In genomic region chr2:239608723-239609122, GRCh38 we compare ENCODE assay signal across 12 cellular contexts.
"Had no signal": no experiment of that assay in that cellular context is flagged by ENCODE, and none has a peak within 500 bp of the region (broad histone marks: within the 10 kb centered on the region; RNA-seq: fewer than 3 reads in every experiment).

No MANE protein-coding gene starts in this region.

- H3K4me1 Mint-ChIP-seq: activated naive CD8-positive, alpha-beta T cell treated with anti-CD3 and anti-CD28 coated beads for 36 hours; stimulated activated naive B cell treated with anti-CD40 and anti-IgM and Interleukin-4, amounts not matched to agents 10 μg/mL and 1 μg/mL and 100 μg/mL, for 72 hours had no signal

- H3K27ac ChIP-seq: ovary, psoas muscle, right lobe of liver, thoracic aorta, WERI-Rb-1 had no signal

- H3K4me2 ChIP-seq: smooth muscle cell had no signal

- H3K4me1 ChIP-seq: psoas muscle, right lobe of liver had no signal

- H3K4me3 Mint-ChIP-seq: activated naive CD8-positive, alpha-beta T cell treated with anti-CD3 and anti-CD28 coated beads for 36 hours; stimulated activated naive B cell treated with anti-CD40 and anti-IgM and Interleukin-4, amounts not matched to agents 10 μg/mL and 1 μg/mL and 100 μg/mL, for 72 hours had no signal

- H3K9me3 ChIP-seq: ovary, psoas muscle, right lobe of liver, thoracic aorta had no signal

- DNase-seq: activated CD4-positive, alpha-beta T cell treated with anti-CD3 and anti-CD28 coated beads for 1 hour; activated naive CD4-positive, alpha-beta T cell; activated naive CD8-positive, alpha-beta T cell treated with anti-CD3 and anti-CD28 coated beads for 36 hours; amniotic stem cell; ovary; psoas muscle; stimulated activated CD4-positive, alpha-beta T cell treated with anti-CD3 and anti-CD28 coated beads, Interleukin-4, amount 100 ng/mL, for 4 hours; stimulated activated naive B cell treated with anti-CD40 and anti-IgM and Interleukin-4, amounts not matched to agents 10 μg/mL and 1 μg/mL and 100 μg/mL, for 72 hours; WERI-Rb-1 had no signal

- H3K9me3 Mint-ChIP-seq: activated naive CD8-positive, alpha-beta T cell treated with anti-CD3 and anti-CD28 coated beads for 36 hours had no signal

- ATAC-seq: right lobe of liver; stimulated activated naive B cell treated with anti-CD40 and anti-IgM and Interleukin-4, amounts not matched to agents 10 μg/mL and 1 μg/mL and 100 μg/mL, for 72 hours had no signal

- H3K36me3 Mint-ChIP-seq: activated naive CD8-positive, alpha-beta T cell treated with anti-CD3 and anti-CD28 coated beads for 36 hours; stimulated activated naive B cell treated with anti-CD40 and anti-IgM and Interleukin-4, amounts not matched to agents 10 μg/mL and 1 μg/mL and 100 μg/mL, for 72 hours had no signal

- H3K27ac Mint-ChIP-seq: activated naive CD8-positive, alpha-beta T cell treated with anti-CD3 and anti-CD28 coated beads for 36 hours; stimulated activated naive B cell treated with anti-CD40 and anti-IgM and Interleukin-4, amounts not matched to agents 10 μg/mL and 1 μg/mL and 100 μg/mL, for 72 hours had no signal

- H3K27me3 ChIP-seq: ovary, right lobe of liver had no signal
